In the genomic region with DNA sequence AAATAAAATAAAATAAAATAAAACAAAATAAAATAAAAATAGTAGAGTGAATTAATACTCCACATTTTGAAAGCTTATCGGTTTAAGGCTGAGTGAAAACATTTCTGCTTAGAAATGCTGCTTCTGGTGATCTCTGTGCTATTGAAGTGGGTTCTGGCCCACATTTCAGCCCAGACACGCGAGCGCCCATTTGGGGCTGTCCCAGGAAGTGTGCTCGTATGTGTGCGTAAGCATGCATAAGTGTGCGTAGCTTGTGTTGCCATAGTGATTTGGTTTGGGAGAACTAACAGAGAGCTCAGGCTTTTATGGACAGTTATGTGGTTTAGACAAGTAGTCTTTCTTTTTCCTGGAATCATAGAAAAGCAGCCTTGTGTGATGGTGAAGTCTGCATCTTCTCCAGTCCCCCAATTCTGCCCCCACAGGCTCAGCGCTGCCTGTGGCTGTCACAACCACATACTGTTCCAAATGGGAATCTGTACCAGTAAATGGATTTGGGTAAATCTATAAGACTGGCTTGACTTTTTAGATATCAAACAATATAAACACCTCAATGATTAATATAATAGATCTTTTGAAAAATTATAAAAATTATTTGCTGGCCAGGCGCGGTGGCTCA, we compare ENCODE assay signal across 10 cellular contexts. TPM values are rescaled to one million over a fixed set of nuclear protein-coding genes. Genes with fewer than 3 reads are reported as not detected.
DNase-seq lines count a peak whose midpoint lies in the region; ATAC-seq, FAIRE-seq and TF ChIP-seq lines count a peak whose summit lies in the region.
"Had no signal": no experiment of that assay in that cellular context is flagged by ENCODE, and none has a peak within 500 bp of the region (broad histone marks: within the 10 kb centered on the region; RNA-seq: fewer than 3 reads in every experiment).

No MANE protein-coding gene starts in this region.

- no peaks in the 10 kb centered on the region for H4K20me1 ChIP-seq in GM12878 (ENCODE audit: control insufficient read depth, insufficient read depth)

- no peak overlapping the region for H3K9ac ChIP-seq in GM12878 (ENCODE audit: control insufficient read depth, insufficient read depth, low read length)

- peak; percentile 54 to 58; a peak in 2 of 4 replicates for TF ChIP-seq EP300 in GM12878 (IDR thresholded peaks at IDR 0.05; ENCODE audit: borderline replicate concordance in 1 of 2, control insufficient read depth in 1 of 2, low read depth in 2 of 2, low read length in 2 of 2)

- H2AFZ ChIP-seq in GM12878 (ENCODE audit: control insufficient read depth, low read depth, low read length), result peak overlapping the region; percentile 53

- peak overlapping the region; percentile 41 for H3K4me3 Mint-ChIP-seq in activated B cell treated with CpG ODN at 0.5 μM for 24 hours
- no peak overlapping the region for H3K4me3 Mint-ChIP-seq in osteocyte (ENCODE audit: unreplicated experiment)

- H3K27me3 Mint-ChIP-seq in activated B cell treated with CpG ODN at 0.5 μM for 24 hours, result no peaks in the 10 kb centered on the region
- no peaks in the 10 kb centered on the region for H3K27me3 Mint-ChIP-seq in osteocyte (ENCODE audit: unreplicated experiment)

- no TSS peak for BruUV-seq in GM12878 (replicated peaks; lab: Mats Ljungman, UMichigan)

- no peak for TF ChIP-seq RAD21 in GM12878 (IDR thresholded peaks at IDR 0.05; ENCODE audit: insufficient read depth, low read depth, low read length)

- H3K27ac ChIP-seq in GM12878 (ENCODE audit: control insufficient read depth, insufficient read depth), result no peak overlapping the region
- no peak overlapping the region for H3K27ac ChIP-seq in gastrocnemius medialis
- H3K27ac ChIP-seq: lower lobe of right lung had no signal

- no peaks in the 10 kb centered on the region for H3K9me3 ChIP-seq in GM12878 (replicated peaks; ENCODE audit: control insufficient read depth, insufficient read depth, low read length)
- no peaks in the 10 kb centered on the region for H3K9me3 ChIP-seq in gastrocnemius medialis
- H3K9me3 ChIP-seq: lower lobe of right lung had no signal

- in situ Hi-C loops in GM12878 (cut with MboI), result no loop called here
- in situ Hi-C loops in gastrocnemius medialis (cut with MboI; ENCODE audit: low sequenced_read_pairs in 4 of 4), result loop anchor here in 3 of 4 donors (5.0 kb wide), 2 partner anchors 53 to 58 kb away; no protein-coding TSS in a partner anchor

- H3K36me3 ChIP-seq in GM12878 (ENCODE audit: control insufficient read depth in 2 of 2, insufficient read depth in 2 of 2, low read length in 1 of 2), result no peaks in the 10 kb centered on the region
- H3K36me3 ChIP-seq in gastrocnemius medialis, result no peaks in the 10 kb centered on the region
- H3K36me3 ChIP-seq: lower lobe of right lung had no signal

- TF ChIP-seq POLR2A in GM12878 (IDR thresholded peaks at IDR 0.05; ENCODE audit: low read depth, low read length), result no peak
- no peak for TF ChIP-seq POLR2A in gastrocnemius medialis (IDR thresholded peaks at IDR 0.05)

- H3K9me3 Mint-ChIP-seq in activated B cell treated with CpG ODN at 0.5 μM for 24 hours (no peaks in the 10 kb centered on the region), osteocyte (ENCODE audit: unreplicated experiment) (no peaks in the 10 kb centered on the region)

- H3K27me3 ChIP-seq in GM12878 (replicated peaks in 1 of 2; ENCODE audit: control insufficient read depth in 2 of 2, insufficient read depth in 2 of 2, low read length in 1 of 2), result no peaks in the 10 kb centered on the region
- no peaks in the 10 kb centered on the region for H3K27me3 ChIP-seq in gastrocnemius medialis

- H3K4me1 ChIP-seq in GM12878 (ENCODE audit: control insufficient read depth, insufficient read depth, low read length), result no peaks in the 10 kb centered on the region
- H3K4me1 ChIP-seq in gastrocnemius medialis, result no peaks in the 10 kb centered on the region

- DNase-seq in activated B cell treated with CpG ODN at 0.5 μM for 24 hours, result peak; percentile 53
- peak; percentile 21 for DNase-seq in GM12878 (ENCODE audit: low read depth, low spot score)
- DNase-seq in stimulated activated CD8-positive, alpha-beta memory T cell treated with anti-CD3 and anti-CD28 coated beads, Interleukin-4, amount 100 ng/mL, for 24 hours (ENCODE audit: low read depth), result peak; percentile 52
- no peak for DNase-seq in gastrocnemius medialis
- DNase-seq in osteocyte (ENCODE audit: extremely low spot score, unreplicated experiment), result no peak
- no peak for DNase-seq in kidney tubule cell (ENCODE audit: low spot score)
- no peak for DNase-seq in NCI-H1105 (lab: John Stamatoyannopoulos, UW)
- DNase-seq: lower lobe of right lung had no signal

- WGBS in GM12878 (ENCODE audit: insufficient coverage, insufficient replicate concordance, low lambda C conversion rate, missing lambda C conversion rate), result 40% methylated on average over 10 of the region's 10 CpGs

- TF ChIP-seq CTCF in activated B cell treated with CpG ODN at 0.5 μM for 24 hours (IDR thresholded peaks at IDR 0.05), result no peak
- TF ChIP-seq CTCF in GM12878 (IDR thresholded peaks at IDR 0.05 in 2 of 3, conservative IDR thresholded peaks at IDR 0.05 in 1 of 3; ENCODE audit: control insufficient read depth in 2 of 3, extremely low read depth in 1 of 3, insufficient read depth in 1 of 3, low read depth in 3 of 3, low read length in 3 of 3), result no peak
- no peak for TF ChIP-seq CTCF in gastrocnemius medialis (IDR thresholded peaks at IDR 0.05 in 4 of 5, conservative IDR thresholded peaks at IDR 0.05 in 1 of 5)
- no peak for TF ChIP-seq CTCF in osteocyte (IDR thresholded peaks at IDR 0.05)

- H3K4me2 ChIP-seq in GM12878 (ENCODE audit: control insufficient read depth, insufficient read depth), result no peak overlapping the region

- RAD21 ChIA-PET in GM12878 (lab: Charles Lee; ENCODE audit: unreplicated experiment), result interaction anchor here (0.6 to 1.8 kb wide), 7 partner anchors 29 to 221 kb away, joined by 3 to 8 read pairs (median 3); partner anchors contain the start of gene PURB

- H3K4me1 Mint-ChIP-seq in activated B cell treated with CpG ODN at 0.5 μM for 24 hours (peaks cover 11% of the 10 kb centered on the region), osteocyte (ENCODE audit: unreplicated experiment) (peaks cover 4% of the 10 kb centered on the region)

- FAIRE-seq in GM12878 (lab: Jason Lieb, UNC), result peak; percentile 18
- FAIRE-seq: H1 had no signal

- peak overlapping the region; percentile 78 for H3K27ac Mint-ChIP-seq in activated B cell treated with CpG ODN at 0.5 μM for 24 hours
- no peak overlapping the region for H3K27ac Mint-ChIP-seq in osteocyte (ENCODE audit: unreplicated experiment)

- CTCF ChIA-PET in activated B cell treated with CpG ODN at 0.5 μM for 24 hours (lab: Charles Lee) (interaction anchor here (0.8 to 1.4 kb wide), 6 partner anchors 30 to 221 kb away, joined by 3 to 7 read pairs (median 4); partner anchors contain the start of genes H2AZ2 and PURB), GM12878 (lab: Yijun Ruan, JAX) (interaction anchor here (0.9 to 1.0 kb wide), 3 partner anchors 58 to 221 kb away, joined by 4 to 5 read pairs (median 4); no protein-coding TSS in a partner anchor)

- H3K36me3 Mint-ChIP-seq in activated B cell treated with CpG ODN at 0.5 μM for 24 hours (ENCODE audit: low read depth) (no peaks in the 10 kb centered on the region), osteocyte (ENCODE audit: unreplicated experiment) (no peaks in the 10 kb centered on the region)

- H3K4me3 ChIP-seq in GM12878 (no peak overlapping the region), gastrocnemius medialis (no peak overlapping the region)
- H3K4me3 ChIP-seq: lower lobe of right lung had no signal

- SMC1A ChIA-PET in GM12878 (lab: Charles Lee; ENCODE audit: uncharacterized antibody, unreplicated experiment), result interaction anchor here (0.7 to 1.2 kb wide), 5 partner anchors 14 to 515 kb away, joined by 3 to 6 read pairs (median 3); no protein-coding TSS in a partner anchor

- H3K79me2 ChIP-seq in GM12878 (ENCODE audit: control insufficient read depth, insufficient read depth, low read length), result no peaks in the 10 kb centered on the region

- peak; percentile 56 for ATAC-seq in GM21526 (IDR thresholded peaks at IDR 0.05; ENCODE audit: low FRiP score, unreplicated experiment)
- peak; percentile 95 for ATAC-seq in activated B cell treated with CpG ODN at 0.5 μM for 24 hours (ENCODE audit: low read depth)
- peak; percentile 94 for ATAC-seq in GM12878
- ATAC-seq in gastrocnemius medialis, result no peak

- POLR2A ChIA-PET in activated B cell treated with CpG ODN at 0.5 μM for 24 hours (lab: Charles Lee) (interaction anchor here (0.8 to 1.4 kb wide), 11 partner anchors 30 to 341 kb away, joined by 3 to 41 read pairs (median 4); partner anchors contain the start of genes CCM2, DDX56, H2AZ2 and OGDH), GM12878 (lab: Charles Lee) (interaction anchor here (0.6 to 1.0 kb wide), 2 partner anchors 29 to 301 kb away, joined by 4 read pairs; partner anchors contain the start of gene PURB)

- intact Hi-C loops in activated B cell treated with CpG ODN at 0.5 μM for 24 hours (cut with micrococcal nuclease), result loop anchor here (1.0 to 2.0 kb wide), 9 partner anchors 30 to 332 kb away; partner anchors contain the start of genes H2AZ2, PPIA, PURB and TBRG4
- intact Hi-C loops in GM12878 (cut with micrococcal nuclease; ENCODE audit: unreplicated experiment), result no loop called here
- intact Hi-C loops in gastrocnemius medialis (cut with DNase I; ENCODE audit: low total_unique reads), result no loop called here

TF ChIP-seq in GM12878, 131 proteins besides CTCF, POLR2A, EP300 and RAD21 (continues in another document):
- no peak for TF ChIP-seq HDAC2 (IDR thresholded peaks at IDR 0.05)
- no peak for TF ChIP-seq CEBPB (IDR thresholded peaks at IDR 0.05; ENCODE audit: borderline replicate concordance in 1 of 2, low read depth in 2 of 2, low read length in 2 of 2)

RNA-seq across cellular contexts. Expression of gene PURB, which starts 29.8 kb away (rescaled TPM):
- total RNA-seq in activated B cell treated with CpG ODN at 0.5 μM for 24 hours (21.3 and 23.8 TPM in 2 replicates), GM12878 (2014; rRNA removed) (9.0 and 10.1 TPM in 2 replicates), GM12878 (2014; rRNA removed; fragmentation: Illumina TruSeq; extraction: Trizol) (15.1 and 16.6 TPM in 2 replicates), GM12878 (2021) (17.3 and 18.6 TPM in 2 replicates), gastrocnemius medialis (10 to 100 TPM; 13.0 to 18.7 (median 15.9) TPM), osteocyte (20.0 and 20.7 TPM in 2 replicates)
- total RNA-seq in GM12878 (2013; cell fraction: nucleolus; rRNA removed), result 43.4 and 43.6 TPM in 2 replicates
- polyA plus RNA-seq in GM12878 (2011; ENCODE audit: low read depth), result 7.6 TPM
- polyA plus RNA-seq in GM12878 (2011; rRNA removed) (8.7 and 13.9 TPM in 2 replicates), GM12878 (2014; fragmentation: Illumina TruSeq; extraction: Trizol) (17.9 and 23.2 TPM in 2 replicates), GM12878 (2014; fragmentation: Nextera tagmentation; extraction: Ambion mirVana) (1 to 10 TPM; 2.5 to 2.8 TPM), GM12878 (2014; rRNA removed) (9.9 and 10.5 TPM in 2 replicates), GM12878 (2016; fragmentation: Nextera tagmentation; extraction: Ambion mirVana) (1 to 10 TPM in 1 of 2 experiments, under 1 TPM in 1; 0.77 to 1.5 TPM)
- polyA plus RNA-seq in GM12878 (2011; cell fraction: cytosol; rRNA removed), result 4.0 and 4.4 TPM in 2 replicates
- 7.5 and 8.0 TPM in 2 replicates for polyA plus RNA-seq in GM12878 (2011; cell fraction: nucleus; rRNA removed)
- 11.2 and 11.4 TPM in 2 replicates for polyA plus RNA-seq in GM12878 (2012)
- polyA minus RNA-seq in GM12878 (2011; rRNA and poly(A)+ RNA removed), result 5.1 and 5.8 TPM in 2 replicates
- 4.8 and 5.5 TPM in 2 replicates for polyA minus RNA-seq in GM12878 (2011; cell fraction: cytosol; rRNA and poly(A)+ RNA removed)
- polyA minus RNA-seq in GM12878 (2011; cell fraction: nucleus; rRNA and poly(A)+ RNA removed), result 4.7 and 6.7 TPM in 2 replicates

Comparison
In these comparisons a context has a peak if more than half of its experiments do, and no peak if none do; other contexts are left out.
1. ATAC-seq: peak in GM21526 (single experiment), activated B cell treated with CpG ODN at 0.5 μM for 24 hours (single experiment) and GM12878 (single experiment); none in gastrocnemius medialis (0 of 2).
2. DNase-seq: peak in activated B cell treated with CpG ODN at 0.5 μM for 24 hours (single experiment), GM12878 (single experiment) and stimulated activated CD8-positive, alpha-beta memory T cell treated with anti-CD3 and anti-CD28 coated beads, Interleukin-4, amount 100 ng/mL, for 24 hours (single experiment); none in gastrocnemius medialis (0 of 2), osteocyte (single experiment), kidney tubule cell (single experiment) and NCI-H1105 (single experiment).